Comparison of ENCODE assay signal across 8 cellular contexts in the genomic region with DNA sequence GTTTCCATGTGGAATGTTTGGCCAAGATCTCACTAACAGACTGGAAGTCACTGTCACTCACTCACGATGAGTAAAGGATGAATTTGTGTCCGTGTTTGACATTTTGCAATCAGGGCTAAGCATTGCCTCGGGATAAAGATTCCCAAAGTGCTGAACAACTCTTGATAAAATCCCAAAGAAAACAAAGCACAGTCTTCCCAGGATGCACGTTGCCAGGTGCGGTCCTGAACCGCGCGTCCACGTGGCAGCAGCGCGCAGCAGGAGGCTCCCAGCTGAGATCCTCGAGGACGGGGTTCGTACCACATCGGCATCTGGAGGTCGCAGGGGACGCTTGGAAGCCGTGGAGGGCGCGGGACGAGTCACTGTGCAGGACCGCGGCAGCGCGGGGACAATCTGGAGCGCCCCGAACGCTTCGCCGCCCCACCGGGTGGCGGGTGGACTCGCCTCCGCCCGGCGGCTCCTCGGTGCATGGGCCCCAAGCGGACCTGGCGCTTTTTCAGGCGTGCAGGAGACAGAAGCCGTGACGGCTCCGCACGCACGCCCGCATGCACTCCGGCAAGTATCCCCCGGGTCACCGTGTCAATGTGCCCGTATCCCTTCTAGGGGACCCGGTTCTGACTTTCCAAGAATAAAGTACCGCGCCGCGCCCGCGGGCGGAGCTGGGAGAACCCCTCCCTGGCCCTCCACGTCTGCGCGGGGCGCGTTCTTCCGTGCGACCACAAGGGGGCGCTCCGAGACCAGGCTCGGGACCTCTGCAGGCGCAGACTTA.
DNase-seq lines count a peak whose midpoint lies in the region; ATAC-seq and TF ChIP-seq lines count a peak whose summit lies in the region.

No MANE protein-coding gene starts in this region.

- peak; percentile 87 for TF ChIP-seq CTCF in fibroblast of pulmonary artery (IDR thresholded peaks at IDR 0.05; ENCODE audit: low read length, missing control alignments)

- H2AFZ ChIP-seq in neuron (ENCODE audit: low read depth, low read length), result peak overlapping the region; percentile 39

- peak; percentile 85 for ATAC-seq in GM21515 (IDR thresholded peaks at IDR 0.05; ENCODE audit: unreplicated experiment)

- H3K36me3 ChIP-seq in neuron (ENCODE audit: insufficient read depth, low read length), result no peaks in the 10 kb centered on the region

- H3K27me3 ChIP-seq in neuron (ENCODE audit: insufficient read depth, low read length), result peaks cover 44% of the 10 kb centered on the region

- DNase-seq in CD1c-positive myeloid dendritic cell (ENCODE audit: extremely low spot score), result peak; percentile 91
- peak; percentile 65 for DNase-seq in HuH-7.5 (ENCODE audit: low spot score)
- DNase-seq in activated CD8-positive, alpha-beta memory T cell treated with anti-CD3 and anti-CD28 coated beads, Interleukin-2, amount 50 U/mL, for 48 hours, result peak; percentile 99
- peak; percentile 86 for DNase-seq in fibroblast of pulmonary artery (ENCODE audit: low read depth)
- peak; percentile 90 for DNase-seq in superior temporal gyrus (ENCODE audit: extremely low spot score)
- DNase-seq in NCI-H524 treated with DMSO at 0.1 percent for 48 hours (lab: John Stamatoyannopoulos, UW), result no peak

- no peaks in the 10 kb centered on the region for H3K9me3 ChIP-seq in neuron (ENCODE audit: low read length)

- peaks cover 5% of the 10 kb centered on the region for H3K4me1 ChIP-seq in neuron (ENCODE audit: insufficient read depth, low read length)

- H3K4me3 ChIP-seq in fibroblast of pulmonary artery (replicated peaks; ENCODE audit: low read depth, low read length) (peak overlapping the region; percentile 52), neuron (ENCODE audit: low read length) (peak overlapping the region; percentile 36)
